8 cellular contexts compared by ENCODE assay signal in genomic region chr1:37807555-37808368, GRCh38. TPM values are rescaled to one million over a fixed set of nuclear protein-coding genes. Genes with fewer than 3 reads are reported as not detected.
DNase-seq lines count a peak whose midpoint lies in the region; ATAC-seq and TF ChIP-seq lines count a peak whose summit lies in the region.

Gene C1orf122 (plus strand): TSS chr1:37807790. CDS start chr1:37808405, 615 bp downstream.
Gene YRDC (minus strand): TSS chr1:37808208. CDS start chr1:37808180, 28 bp downstream.

- H3K36me3 ChIP-seq in KOPT-K1 (ENCODE audit: insufficient read depth, low read length), result peaks cover 45% of the 10 kb centered on the region
- H3K36me3 ChIP-seq in Peyer's patch, result peaks cover 0 to 49% (median 0%) of the 10 kb centered on the region in 3 donors
- H3K36me3 ChIP-seq in esophagus squamous epithelium, result peaks cover 28 to 61% (median 33%) of the 10 kb centered on the region in 3 donors

- intact Hi-C loops in esophagus squamous epithelium (cut with DNase I), result loop anchor here (5.0 to 10.0 kb wide), 2 partner anchors 50 to 113 kb away; partner anchors contain the start of genes CDCA8 and MTF1

- TF ChIP-seq POLR2A in Peyer's patch (IDR thresholded peaks at IDR 0.05), result peak; percentile 74 to 80
- TF ChIP-seq POLR2A in esophagus squamous epithelium (IDR thresholded peaks at IDR 0.05), result peak in 2 of 4 donors; percentile 77 to 86

- peak; percentile 82 for DNase-seq in DMS153 treated with DMSO at 0.1 percent for 48 hours (lab: John Stamatoyannopoulos, UW; ENCODE audit: unreplicated experiment)
- DNase-seq in Peyer's patch, result peak; percentile 92 to 97 (median 96)
- DNase-seq in activated T-helper 1 cell treated with Interleukin-2 at 50 U/mL for 16 hours (ENCODE audit: low read depth), result peak; percentile 87
- DNase-seq in esophagus squamous epithelium (lab: John Stamatoyannopoulos, UW), result peak; percentile 50
- DNase-seq in myocyte (ENCODE audit: low read depth), result peak; percentile 96
- peak; percentile 86 to 92 for DNase-seq in stimulated activated CD8-positive, alpha-beta memory T cell treated with anti-CD3 and anti-CD28 coated beads, Interleukin-7, amount 100 ng/mL, for 4 hours (ENCODE audit: low read depth in 2 of 2)

- H3K4me3 ChIP-seq in Peyer's patch (peak within 1 kb of the TSS; percentile 63 to 96 (median 94)), esophagus squamous epithelium (peak within 1 kb of the TSS; percentile 81 to 94 (median 90))

- H3K9me3 ChIP-seq in KOPT-K1 (ENCODE audit: insufficient read depth, low read length, poor library complexity, severe bottlenecking) (no peaks in the 10 kb centered on the region), Peyer's patch (no peaks in the 10 kb centered on the region), esophagus squamous epithelium (no peaks in the 10 kb centered on the region)

- peaks cover 0 to 27% (median 15%) of the 10 kb centered on the region in 4 donors for H3K4me1 ChIP-seq in Peyer's patch
- peaks cover 6 to 58% (median 20%) of the 10 kb centered on the region in 3 donors for H3K4me1 ChIP-seq in esophagus squamous epithelium

- peak in 1 of 6 experiments; percentile 9 for TF ChIP-seq CTCF in Peyer's patch (IDR thresholded peaks at IDR 0.05)
- peak in 2 of 6 experiments; percentile 5 to 6 for TF ChIP-seq CTCF in esophagus squamous epithelium (IDR thresholded peaks at IDR 0.05)

- H3K27ac ChIP-seq in KOPT-K1 (ENCODE audit: low read depth, low read length, poor library complexity, severe bottlenecking), result peak within 1 kb of the TSS; percentile 75
- peak within 1 kb of the TSS; percentile 89 to 97 (median 92) for H3K27ac ChIP-seq in Peyer's patch
- H3K27ac ChIP-seq in esophagus squamous epithelium, result peak within 1 kb of the TSS; percentile 97 to 99 (median 98)

- no peaks in the 10 kb centered on the region for H3K27me3 ChIP-seq in Peyer's patch
- no peaks in the 10 kb centered on the region for H3K27me3 ChIP-seq in esophagus squamous epithelium

- 0 to 1% methylated on average over 5 to 14 of the region's 95 CpGs for WGBS in esophagus squamous epithelium, 2 donors

- ATAC-seq in GM21723 (IDR thresholded peaks at IDR 0.05; ENCODE audit: unreplicated experiment), result peak; percentile 86

RNA-seq across cellular contexts. Expression of gene C1orf122, which starts in this region (rescaled TPM):
- total RNA-seq in Peyer's patch (100 to 1,000 TPM in 1 of 4 donors, 10 to 100 TPM in 3; 27.2 to 178 (median 39.6) TPM), esophagus squamous epithelium (10 to 100 TPM; 40.9 to 60.2 (median 52.1) TPM), myocyte (113 and 140 TPM in 2 replicates)
- polyA plus RNA-seq in myocyte (2012), result 85.3 TPM

RNA-seq across cellular contexts. Expression of gene YRDC, which starts in this region (rescaled TPM):
- total RNA-seq in Peyer's patch, result 10 to 100 TPM in 2 of 4 donors, 1 to 10 TPM in 2; 8.1 to 12.9 (median 9.7) TPM
- 10 to 100 TPM; 19.9 to 26.0 (median 21.1) TPM for total RNA-seq in esophagus squamous epithelium
- total RNA-seq in myocyte, result 12.3 and 15.3 TPM in 2 replicates
- 14.0 TPM for polyA plus RNA-seq in myocyte (2012)

Comparison
In these comparisons a context has a peak if more than half of its experiments do, and no peak if none do; other contexts are left out.
1. Peak in every context shown above with its lines: DNase-seq, ATAC-seq, H3K4me3 ChIP-seq and H3K27ac ChIP-seq.